Comparison of ENCODE assay signal across 1 cellular context in genomic region chr16:30066882-30067583, GRCh38.
TF ChIP-seq lines count a peak whose summit lies in the region.

No MANE protein-coding gene starts in this region.

TF ChIP-seq in HepG2, 621 proteins besides CTCF, POLR2A, EP300 and RAD21 (continues in another document):
- TF ChIP-seq BRD4 (CRISPR knock-in tag; IDR thresholded peaks at IDR 0.05) (no peak), PREB (CRISPR knock-in tag; IDR thresholded peaks at IDR 0.05) (no peak), ZMYM3 (CRISPR knock-in tag; IDR thresholded peaks at IDR 0.05) (0 out of 2 replicates have a peak, but pooled peaks have one; percentile 10), ZFX (CRISPR knock-in tag; IDR thresholded peaks at IDR 0.05; ENCODE audit: low read depth) (peak; percentile 21; the same call in 1 of the 2 replicates), ZNF83 (CRISPR knock-in tag; IDR thresholded peaks at IDR 0.05; ENCODE audit: borderline replicate concordance) (no peak), TAF15 (IDR thresholded peaks at IDR 0.05; ENCODE audit: low read depth, low read length, poor library complexity, severe bottlenecking) (no peak), CEBPZ (IDR thresholded peaks at IDR 0.05; ENCODE audit: low read length) (no peak), TFDP2 (CRISPR knock-in tag; IDR thresholded peaks at IDR 0.05) (no peak), HNF4G (IDR thresholded peaks at IDR 0.05; ENCODE audit: borderline replicate concordance, low read depth, low read length) (no peak), HNF4G (CRISPR knock-in tag; IDR thresholded peaks at IDR 0.05; ENCODE audit: borderline replicate concordance, low read depth) (0 out of 2 replicates have a peak, but pooled peaks have one; percentile 7), ZNF605 (CRISPR knock-in tag; IDR thresholded peaks at IDR 0.05) (peak; percentile 60; the same call in 1 of the 2 replicates), TMF1 (CRISPR knock-in tag; IDR thresholded peaks at IDR 0.05; ENCODE audit: low read depth) (0 out of 2 replicates have a peak, but pooled peaks have one; percentile 70), SIN3A (IDR thresholded peaks at IDR 0.05; ENCODE audit: borderline replicate concordance, low read depth, low read length) (0 out of 2 replicates have a peak, but pooled peaks have one; percentile 11), EED (CRISPR knock-in tag; IDR thresholded peaks at IDR 0.05) (0 out of 2 replicates have a peak, but pooled peaks have one; percentile 47), RCOR2 (CRISPR knock-in tag; IDR thresholded peaks at IDR 0.05) (no peak), AKAP8 (CRISPR knock-in tag; IDR thresholded peaks at IDR 0.05) (peak; percentile 26; the same call in 1 of the 2 replicates), DZIP1 (CRISPR knock-in tag; IDR thresholded peaks at IDR 0.05) (0 out of 2 replicates have a peak, but pooled peaks have one; percentile 19), MZF1 (CRISPR knock-in tag; IDR thresholded peaks at IDR 0.05; ENCODE audit: borderline replicate concordance) (0 out of 2 replicates have a peak, but pooled peaks have one; percentile 77), ZBED4 (CRISPR knock-in tag; IDR thresholded peaks at IDR 0.05; ENCODE audit: borderline replicate concordance) (no peak), HDAC1 (CRISPR knock-in tag; IDR thresholded peaks at IDR 0.05) (0 out of 2 replicates have a peak, but pooled peaks have one; percentile 18), ZBTB33 (CRISPR knock-in tag; IDR thresholded peaks at IDR 0.05) (peak; percentile 90), GLI4 (CRISPR knock-in tag; IDR thresholded peaks at IDR 0.05; ENCODE audit: borderline replicate concordance) (no peak), SALL1 (CRISPR knock-in tag; IDR thresholded peaks at IDR 0.05) (peak; percentile 51; the same call in 1 of the 2 replicates), HNF1A (IDR thresholded peaks at IDR 0.05; ENCODE audit: low read depth) (no peak), HNF1A (CRISPR knock-in tag; IDR thresholded peaks at IDR 0.05; ENCODE audit: borderline replicate concordance) (0 out of 2 replicates have a peak, but pooled peaks have one; percentile 2), ZNF766 (CRISPR knock-in tag; IDR thresholded peaks at IDR 0.05; ENCODE audit: borderline replicate concordance) (no peak), THAP8 (CRISPR knock-in tag; IDR thresholded peaks at IDR 0.05; ENCODE audit: borderline replicate concordance) (0 out of 2 replicates have a peak, but pooled peaks have one; percentile 48), HNRNPL (IDR thresholded peaks at IDR 0.05; ENCODE audit: low read depth, low read length) (peak; percentile 76), ZNF740 (CRISPR knock-in tag; IDR thresholded peaks at IDR 0.05) (no peak), ZNF280B (CRISPR knock-in tag; IDR thresholded peaks at IDR 0.05; ENCODE audit: borderline replicate concordance) (peak; percentile 82), ZNF761 (CRISPR knock-in tag; conservative IDR thresholded peaks at IDR 0.05) (no peak)
